Comparison of ENCODE assay signal across 8 cellular contexts in the genomic region with DNA sequence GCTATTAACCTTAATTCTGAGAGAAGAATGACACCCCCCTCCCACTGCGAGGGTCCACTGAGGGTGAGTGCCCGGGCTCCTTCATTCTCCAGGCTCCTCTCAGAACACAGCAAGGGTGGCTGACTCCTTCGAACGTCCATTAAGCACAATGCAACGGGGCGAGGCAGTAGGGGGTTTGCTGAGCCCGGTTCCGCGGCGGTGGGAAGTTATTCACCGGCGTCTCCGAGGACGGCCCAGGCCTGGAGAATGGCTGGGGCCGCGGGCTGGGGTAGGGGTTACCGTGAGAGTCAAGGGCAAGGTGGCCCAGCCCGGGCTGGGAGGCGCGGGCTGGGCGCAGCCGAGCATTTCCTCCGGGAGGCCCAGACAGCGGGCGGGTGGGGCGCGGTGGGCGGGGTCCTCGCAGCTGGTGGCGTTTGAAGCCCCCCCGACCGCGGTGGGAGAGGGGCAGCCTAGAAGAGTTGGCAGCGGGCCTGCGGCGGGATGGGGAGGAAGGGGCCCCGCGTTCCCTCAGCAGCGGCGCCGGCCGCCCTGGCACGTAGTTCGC. TPM values are rescaled to one million over a fixed set of nuclear protein-coding genes. Genes with fewer than 3 reads are reported as not detected.
DNase-seq lines count a peak whose midpoint lies in the region; ATAC-seq lines count a peak whose summit lies in the region.

No MANE protein-coding gene starts in this region.

- 1% methylated on average over 44 of the region's 44 CpGs for WGBS in ectodermal cell, 2 experiments

- peaks cover 17% of the 10 kb centered on the region for H3K4me1 ChIP-seq in ectodermal cell (ENCODE audit: control insufficient read depth, insufficient read depth, low read length)

- no peaks in the 10 kb centered on the region for H3K9me3 Mint-ChIP-seq in stimulated activated effector memory CD8-positive, alpha-beta T cell treated with anti-CD3 and anti-CD28 coated beads, Interleukin-12 subunit alpha, Interleukin-12 subunit beta, amount 100 ng/mL, for 72 hours

- peaks cover 30% of the 10 kb centered on the region for H3K27me3 ChIP-seq in ectodermal cell (ENCODE audit: control insufficient read depth, insufficient read depth, low read length, poor library complexity, severe bottlenecking)

- peaks cover 34% of the 10 kb centered on the region for H3K4me1 Mint-ChIP-seq in stimulated activated effector memory CD8-positive, alpha-beta T cell treated with anti-CD3 and anti-CD28 coated beads, Interleukin-12 subunit alpha, Interleukin-12 subunit beta, amount 100 ng/mL, for 72 hours

- H3K36me3 Mint-ChIP-seq in stimulated activated effector memory CD8-positive, alpha-beta T cell treated with anti-CD3 and anti-CD28 coated beads, Interleukin-12 subunit alpha, Interleukin-12 subunit beta, amount 100 ng/mL, for 72 hours, result peaks cover 17% of the 10 kb centered on the region

- ATAC-seq in activated CD4-positive, CD25-positive, alpha-beta regulatory T cell treated with anti-CD3 and anti-CD28 coated beads, Interleukin-2, amount 50 U/mL, for 24 hours, result no peak
- no peak for ATAC-seq in stimulated activated effector memory CD8-positive, alpha-beta T cell treated with anti-CD3 and anti-CD28 coated beads, Interleukin-12 subunit alpha, Interleukin-12 subunit beta, amount 100 ng/mL, for 72 hours

- peak overlapping the region; percentile 80 for H3K4me3 Mint-ChIP-seq in stimulated activated effector memory CD8-positive, alpha-beta T cell treated with anti-CD3 and anti-CD28 coated beads, Interleukin-12 subunit alpha, Interleukin-12 subunit beta, amount 100 ng/mL, for 72 hours

- DNase-seq in activated CD4-positive, CD25-positive, alpha-beta regulatory T cell (lab: John Stamatoyannopoulos, UW), result peak; percentile 28 to 59 (median 46)
- DNase-seq in HT1080 (ENCODE audit: low read depth) (peak; percentile 9), medulla oblongata (ENCODE audit: extremely low spot score) (peak; percentile 84), NCI-H1930 (lab: John Stamatoyannopoulos, UW) (no peak)
- peak; percentile 51 for DNase-seq in activated CD4-positive, alpha-beta T cell treated with anti-CD3 and anti-CD28 coated beads for 1 hour
- peak in 1 of 2 donors; percentile 36 for DNase-seq in stimulated activated effector memory CD8-positive, alpha-beta T cell treated with anti-CD3 and anti-CD28 coated beads, Interleukin-12 subunit alpha, Interleukin-12 subunit beta, amount 100 ng/mL, for 72 hours (ENCODE audit: low spot score in 2 of 2)

- no peaks in the 10 kb centered on the region for H3K9me3 ChIP-seq in ectodermal cell (ENCODE audit: control insufficient read depth, low read length)

- H3K27ac Mint-ChIP-seq in stimulated activated effector memory CD8-positive, alpha-beta T cell treated with anti-CD3 and anti-CD28 coated beads, Interleukin-12 subunit alpha, Interleukin-12 subunit beta, amount 100 ng/mL, for 72 hours, result peak overlapping the region; percentile 88

- no peak overlapping the region for H3K27ac ChIP-seq in ectodermal cell (ENCODE audit: insufficient read depth, low read depth, low read length, poor library complexity, severe bottlenecking)

- peak overlapping the region; percentile 77 for H3K4me3 ChIP-seq in ectodermal cell (ENCODE audit: insufficient read depth, low read depth, low read length)

- H3K36me3 ChIP-seq in ectodermal cell (ENCODE audit: control insufficient read depth, insufficient read depth, low read length), result no peaks in the 10 kb centered on the region

RNA-seq across cellular contexts. Expression of a gene that starts 1.1 kb away (rescaled TPM):
- total RNA-seq in HT1080 (2014; rRNA removed; shearing (Covaris generic)), result 8.2 and 10.5 TPM in 2 replicates
- 14.3 and 15.2 TPM in 2 replicates for polyA plus RNA-seq in HT1080 (2015; cell fraction: cytosol; rRNA removed)
- 8.1 and 14.3 TPM in 2 replicates for polyA plus RNA-seq in HT1080 (2015; cell fraction: nucleus; rRNA removed)
- 31.5 TPM for polyA plus RNA-seq in ectodermal cell (2013, experiment 1 of 4)
- 37.0 TPM for polyA plus RNA-seq in ectodermal cell (2013, experiment 2 of 4)
- 32.8 TPM for polyA plus RNA-seq in ectodermal cell (2013, experiment 3 of 4)
- 40.1 TPM for polyA plus RNA-seq in ectodermal cell (2013, experiment 4 of 4)

Comparison
In these comparisons a context has a peak if more than half of its experiments do, and no peak if none do; other contexts are left out.
1. DNase-seq: peak in activated CD4-positive, CD25-positive, alpha-beta regulatory T cell (4 of 4), HT1080 (single experiment), activated CD4-positive, alpha-beta T cell treated with anti-CD3 and anti-CD28 coated beads for 1 hour (single experiment) and medulla oblongata (single experiment); none in NCI-H1930 (0 of 2).